ENCODE assay signal across 13 cellular contexts in the genomic region with DNA sequence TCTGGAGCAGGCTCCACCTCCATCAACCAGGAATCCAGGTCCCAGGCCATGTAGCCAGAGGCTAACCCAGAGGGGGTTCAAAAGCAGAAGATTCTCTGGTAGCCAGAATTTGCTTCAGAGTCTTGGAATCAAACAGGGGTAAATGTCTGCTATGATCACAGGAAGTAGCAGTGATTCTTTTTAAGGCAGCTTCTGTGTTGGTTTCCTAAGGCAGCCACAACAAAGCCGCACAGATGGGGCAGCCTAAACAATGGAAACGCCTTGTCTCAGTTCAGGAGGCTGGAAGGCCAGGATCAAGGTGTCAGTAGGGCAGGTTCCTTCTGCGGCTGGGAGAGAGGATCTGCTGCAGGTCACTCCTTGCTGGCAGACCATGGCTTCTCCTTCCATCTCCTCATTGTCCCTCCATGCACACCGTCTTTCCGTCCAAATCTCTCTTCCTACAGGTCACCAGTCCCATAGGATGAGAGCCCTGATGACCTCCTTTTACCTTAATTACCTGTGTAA.
"Had no signal": no experiment of that assay in that cellular context is flagged by ENCODE, and none has a peak within 500 bp of the region (broad histone marks: within the 10 kb centered on the region; RNA-seq: fewer than 3 reads in every experiment).

No MANE protein-coding gene starts in this region.

- ATAC-seq: naive thymus-derived CD4-positive, alpha-beta T cell; right cardiac atrium had no signal

- H3K27ac Mint-ChIP-seq: activated CD4-positive, alpha-beta memory T cell treated with anti-CD3 and anti-CD28 coated beads, Interleukin-2, amount 10 ng/mL, durations not matched to agents 7 days and 5 days; naive thymus-derived CD4-positive, alpha-beta T cell; progenitor cell of endocrine pancreas; type B pancreatic cell had no signal

- H3K36me3 Mint-ChIP-seq: naive thymus-derived CD4-positive, alpha-beta T cell had no signal

- H3K4me3 Mint-ChIP-seq: activated CD4-positive, alpha-beta memory T cell treated with anti-CD3 and anti-CD28 coated beads, Interleukin-2, amount 10 ng/mL, durations not matched to agents 7 days and 5 days; type B pancreatic cell had no signal

- H3K27me3 Mint-ChIP-seq: progenitor cell of endocrine pancreas, type B pancreatic cell had no signal

- H3K9me3 Mint-ChIP-seq: activated CD4-positive, alpha-beta memory T cell treated with anti-CD3 and anti-CD28 coated beads, Interleukin-2, amount 10 ng/mL, durations not matched to agents 7 days and 5 days had no signal

- DNase-seq: activated CD4-positive, alpha-beta memory T cell treated with anti-CD3 and anti-CD28 coated beads, Interleukin-2, amount 10 ng/mL, durations not matched to agents 7 days and 5 days; activated CD4-positive, alpha-beta T cell treated with anti-CD3 and anti-CD28 coated beads for 4 hours; activated naive CD4-positive, alpha-beta T cell; activated T-cell treated with anti-CD3 and anti-CD28 coated beads for 4 hours; aorta; erythroblast; nucleus accumbens; right cardiac atrium; small intestine; stimulated activated CD4-positive, alpha-beta T cell treated with anti-CD3 and anti-CD28 coated beads, Interleukin-4, amount 100 ng/mL, for 24 hours had no signal
